ENCODE assay signal across 1 cellular context in genomic region chr6:25652007-25652515, GRCh38.
A peak's percentile ranks its signal among the peaks of the same experiment; 100 is the strongest.
TF ChIP-seq lines count a peak whose summit lies in the region.

SCGN (plus strand) TSS chr6:25652215; CDS start chr6:25652404, 189 bp downstream.

TF ChIP-seq in HepG2, 621 proteins besides CTCF, POLR2A, EP300 and RAD21 (continued from another document and continues in another):
- TF ChIP-seq, protein P1, sequence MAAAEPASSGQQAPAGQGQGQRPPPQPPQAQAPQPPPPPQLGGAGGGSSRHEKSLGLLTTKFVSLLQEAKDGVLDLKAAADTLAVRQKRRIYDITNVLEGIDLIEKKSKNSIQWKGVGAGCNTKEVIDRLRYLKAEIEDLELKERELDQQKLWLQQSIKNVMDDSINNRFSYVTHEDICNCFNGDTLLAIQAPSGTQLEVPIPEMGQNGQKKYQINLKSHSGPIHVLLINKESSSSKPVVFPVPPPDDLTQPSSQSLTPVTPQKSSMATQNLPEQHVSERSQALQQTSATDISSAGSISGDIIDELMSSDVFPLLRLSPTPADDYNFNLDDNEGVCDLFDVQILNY (CRISPR knock-in tag; conservative IDR thresholded peaks at IDR 0.05), result peak; percentile 62; the same call in 1 of the 2 replicates
- TF ChIP-seq FOXO1 (CRISPR knock-in tag; IDR thresholded peaks at IDR 0.05) (peak; percentile 72), HNRNPLL (IDR thresholded peaks at IDR 0.05; ENCODE audit: low read depth, low read length, poor library complexity, severe bottlenecking) (peak; percentile 70), FLYWCH1 (CRISPR knock-in tag; IDR thresholded peaks at IDR 0.05) (peak; percentile 65; the same call in 1 of the 2 replicates), ZNF615 (CRISPR knock-in tag; IDR thresholded peaks at IDR 0.05; ENCODE audit: borderline replicate concordance) (peak; percentile 90), JUNB (CRISPR knock-in tag; IDR thresholded peaks at IDR 0.05; ENCODE audit: borderline replicate concordance) (no peak), ZNF468 (CRISPR knock-in tag; IDR thresholded peaks at IDR 0.05) (no peak), MAFK (conservative IDR thresholded peaks at IDR 0.05 in 1 of 2, IDR thresholded peaks at IDR 0.05 in 1 of 2; ENCODE audit: low read length in 2 of 2) (no peak), ATRX (CRISPR knock-in tag; IDR thresholded peaks at IDR 0.05; ENCODE audit: borderline replicate concordance) (no peak), HES4 (CRISPR knock-in tag; IDR thresholded peaks at IDR 0.05; ENCODE audit: borderline replicate concordance) (peak; percentile 98), PRDM4 (CRISPR knock-in tag; IDR thresholded peaks at IDR 0.05; ENCODE audit: borderline replicate concordance) (0 out of 2 replicates have a peak, but pooled peaks have one; percentile 87), HOXA5 (CRISPR knock-in tag; IDR thresholded peaks at IDR 0.05) (peak; percentile 99), USF2 (IDR thresholded peaks at IDR 0.05; ENCODE audit: low read depth, low read length) (no peak), USF2 (CRISPR knock-in tag; IDR thresholded peaks at IDR 0.05; ENCODE audit: borderline replicate concordance) (no peak), NR2C2 (CRISPR knock-in tag; IDR thresholded peaks at IDR 0.05; ENCODE audit: borderline replicate concordance) (0 out of 2 replicates have a peak, but pooled peaks have one; percentile 20), TBP (CRISPR knock-in tag; IDR thresholded peaks at IDR 0.05) (no peak), PLSCR1 (CRISPR knock-in tag; IDR thresholded peaks at IDR 0.05; ENCODE audit: borderline replicate concordance) (no peak), ZNF747 (CRISPR knock-in tag; IDR thresholded peaks at IDR 0.05; ENCODE audit: borderline replicate concordance) (peak; percentile 92; the same call in 1 of the 2 replicates), ZNF75D (CRISPR knock-in tag; IDR thresholded peaks at IDR 0.05; ENCODE audit: borderline replicate concordance) (peak; percentile 95; the same call in 1 of the 2 replicates), ZNF616 (CRISPR knock-in tag; IDR thresholded peaks at IDR 0.05; ENCODE audit: low read depth) (peak; percentile 93), NONO (IDR thresholded peaks at IDR 0.05) (no peak), NONO (CRISPR knock-in tag; conservative IDR thresholded peaks at IDR 0.05) (no peak), ZBTB8A (CRISPR knock-in tag; IDR thresholded peaks at IDR 0.05; ENCODE audit: borderline replicate concordance, low read depth) (peak; percentile 78; the same call in 1 of the 2 replicates), SKIL (CRISPR knock-in tag; IDR thresholded peaks at IDR 0.05; ENCODE audit: borderline replicate concordance) (peak; percentile 20; the same call in 1 of the 2 replicates), POLR2AphosphoS2 (IDR thresholded peaks at IDR 0.05; ENCODE audit: low read depth, low read length) (no peak), ZNF768 (CRISPR knock-in tag; IDR thresholded peaks at IDR 0.05) (peak; percentile 78; the same call in 1 of the 2 replicates), TEAD3 (CRISPR knock-in tag; optimal IDR thresholded peaks at IDR 0.05; ENCODE audit: borderline replicate concordance) (peak; percentile 70), ZNF33B (CRISPR knock-in tag; IDR thresholded peaks at IDR 0.05) (peak; percentile 95), XBP1 (CRISPR knock-in tag; IDR thresholded peaks at IDR 0.05) (peak; percentile 89), WIZ (CRISPR knock-in tag; IDR thresholded peaks at IDR 0.05) (peak; percentile 99), HMG20A (CRISPR knock-in tag; IDR thresholded peaks at IDR 0.05; ENCODE audit: borderline replicate concordance) (0 out of 2 replicates have a peak, but pooled peaks have one; percentile 61), ZNF543 (CRISPR knock-in tag; IDR thresholded peaks at IDR 0.05) (peak; percentile 92), HOXA9 (CRISPR knock-in tag; IDR thresholded peaks at IDR 0.05; ENCODE audit: borderline replicate concordance) (peak; percentile 81; the same call in 1 of the 2 replicates), HHEX (CRISPR knock-in tag; IDR thresholded peaks at IDR 0.05) (no peak), ZNF282 (IDR thresholded peaks at IDR 0.05; ENCODE audit: partially characterized antibody) (no peak), IRF1 (CRISPR knock-in tag; IDR thresholded peaks at IDR 0.05; ENCODE audit: low read depth) (peak; percentile 73; the same call in 1 of the 2 replicates), RFXANK (CRISPR knock-in tag; IDR thresholded peaks at IDR 0.05) (peak; percentile 90; the same call in 1 of the 2 replicates), MAFG (CRISPR knock-in tag; IDR thresholded peaks at IDR 0.05) (no peak), FOXC1 (CRISPR knock-in tag; IDR thresholded peaks at IDR 0.05; ENCODE audit: borderline replicate concordance) (peak; percentile 97), GATAD1 (CRISPR knock-in tag; IDR thresholded peaks at IDR 0.05) (peak; percentile 67), ZNF234 (CRISPR knock-in tag; conservative IDR thresholded peaks at IDR 0.05) (peak; percentile 92; the same call in 1 of the 2 replicates), ZNF496 (CRISPR knock-in tag; IDR thresholded peaks at IDR 0.05; ENCODE audit: insufficient replicate concordance) (no peak), SRSF9 (IDR thresholded peaks at IDR 0.05; ENCODE audit: borderline replicate concordance, insufficient read depth, low read depth, low read length, poor library complexity, severe bottlenecking) (no peak), FOXO4 (CRISPR knock-in tag; conservative IDR thresholded peaks at IDR 0.05) (no peak), DMAP1 (CRISPR knock-in tag; IDR thresholded peaks at IDR 0.05) (no peak), ZNF777 (CRISPR knock-in tag; IDR thresholded peaks at IDR 0.05) (peak; percentile 81), NFKBIZ (CRISPR knock-in tag; IDR thresholded peaks at IDR 0.05) (peak; percentile 96)
- TF ChIP-seq, protein P2, sequence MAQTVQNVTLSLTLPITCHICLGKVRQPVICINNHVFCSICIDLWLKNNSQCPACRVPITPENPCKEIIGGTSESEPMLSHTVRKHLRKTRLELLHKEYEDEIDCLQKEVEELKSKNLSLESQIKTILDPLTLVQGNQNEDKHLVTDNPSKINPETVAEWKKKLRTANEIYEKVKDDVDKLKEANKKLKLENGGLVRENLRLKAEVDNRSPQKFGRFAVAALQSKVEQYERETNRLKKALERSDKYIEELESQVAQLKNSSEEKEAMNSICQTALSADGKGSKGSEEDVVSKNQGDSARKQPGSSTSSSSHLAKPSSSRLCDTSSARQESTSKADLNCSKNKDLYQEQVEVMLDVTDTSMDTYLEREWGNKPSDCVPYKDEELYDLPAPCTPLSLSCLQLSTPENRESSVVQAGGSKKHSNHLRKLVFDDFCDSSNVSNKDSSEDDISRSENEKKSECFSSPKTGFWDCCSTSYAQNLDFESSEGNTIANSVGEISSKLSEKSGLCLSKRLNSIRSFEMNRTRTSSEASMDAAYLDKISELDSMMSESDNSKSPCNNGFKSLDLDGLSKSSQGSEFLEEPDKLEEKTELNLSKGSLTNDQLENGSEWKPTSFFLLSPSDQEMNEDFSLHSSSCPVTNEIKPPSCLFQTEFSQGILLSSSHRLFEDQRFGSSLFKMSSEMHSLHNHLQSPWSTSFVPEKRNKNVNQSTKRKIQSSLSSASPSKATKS (CRISPR knock-in tag; IDR thresholded peaks at IDR 0.05), result 0 out of 2 replicates have a peak, but pooled peaks have one; percentile 35
- TF ChIP-seq, protein P3, sequence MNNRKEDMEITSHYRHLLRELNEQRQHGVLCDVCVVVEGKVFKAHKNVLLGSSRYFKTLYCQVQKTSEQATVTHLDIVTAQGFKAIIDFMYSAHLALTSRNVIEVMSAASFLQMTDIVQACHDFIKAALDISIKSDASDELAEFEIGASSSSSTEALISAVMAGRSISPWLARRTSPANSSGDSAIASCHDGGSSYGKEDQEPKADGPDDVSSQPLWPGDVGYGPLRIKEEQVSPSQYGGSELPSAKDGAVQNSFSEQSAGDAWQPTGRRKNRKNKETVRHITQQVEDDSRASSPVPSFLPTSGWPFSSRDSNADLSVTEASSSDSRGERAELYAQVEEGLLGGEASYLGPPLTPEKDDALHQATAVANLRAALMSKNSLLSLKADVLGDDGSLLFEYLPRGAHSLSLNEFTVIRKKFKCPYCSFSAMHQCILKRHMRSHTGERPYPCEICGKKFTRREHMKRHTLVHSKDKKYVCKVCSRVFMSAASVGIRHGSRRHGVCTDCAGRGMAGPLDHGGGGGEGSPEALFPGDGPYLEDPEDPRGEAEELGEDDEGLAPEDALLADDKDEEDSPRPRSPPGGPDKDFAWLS (CRISPR knock-in tag; IDR thresholded peaks at IDR 0.05; ENCODE audit: borderline replicate concordance), result no peak
- TF ChIP-seq, protein P4, sequence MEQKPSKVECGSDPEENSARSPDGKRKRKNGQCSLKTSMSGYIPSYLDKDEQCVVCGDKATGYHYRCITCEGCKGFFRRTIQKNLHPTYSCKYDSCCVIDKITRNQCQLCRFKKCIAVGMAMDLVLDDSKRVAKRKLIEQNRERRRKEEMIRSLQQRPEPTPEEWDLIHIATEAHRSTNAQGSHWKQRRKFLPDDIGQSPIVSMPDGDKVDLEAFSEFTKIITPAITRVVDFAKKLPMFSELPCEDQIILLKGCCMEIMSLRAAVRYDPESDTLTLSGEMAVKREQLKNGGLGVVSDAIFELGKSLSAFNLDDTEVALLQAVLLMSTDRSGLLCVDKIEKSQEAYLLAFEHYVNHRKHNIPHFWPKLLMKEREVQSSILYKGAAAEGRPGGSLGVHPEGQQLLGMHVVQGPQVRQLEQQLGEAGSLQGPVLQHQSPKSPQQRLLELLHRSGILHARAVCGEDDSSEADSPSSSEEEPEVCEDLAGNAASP (CRISPR knock-in tag; IDR thresholded peaks at IDR 0.05; ENCODE audit: borderline replicate concordance), result peak; percentile 88
